8 cellular contexts compared by ENCODE assay signal in genomic region chr6:12956991-12957320, GRCh38.
DNase-seq lines count a peak whose midpoint lies in the region; TF ChIP-seq lines count a peak whose summit lies in the region.

No MANE protein-coding gene starts in this region.

- H3K9me3 Mint-ChIP-seq in nephron: no peaks in the 10 kb centered on the region

- peak overlapping the region in 1 of 3 experiments; percentile 82 for H3K27ac Mint-ChIP-seq in nephron

- DNase-seq in AG10803 (ENCODE audit: low read depth): no peak
- DNase-seq in MG63: no peak
- DNase-seq in coronary artery (ENCODE audit: low spot score): no peak
- DNase-seq in NK-92 treated with Interleukin-12 subunit alpha and Interleukin-12 subunit beta, amount 100 ng/mL, for 24 hours (lab: John Stamatoyannopoulos, UW): no peak
- DNase-seq in ACHN: no peak
- DNase-seq in NCI-H526 (lab: John Stamatoyannopoulos, UW): no peak
- DNase-seq in NCI-H1048 (lab: John Stamatoyannopoulos, UW): no peak

- no peaks in the 10 kb centered on the region for H3K36me3 Mint-ChIP-seq in nephron (ENCODE audit: low read depth)

- TF ChIP-seq CTCF in AG10803 (conservative IDR thresholded peaks at IDR 0.05; ENCODE audit: low read length) (no peak), coronary artery (IDR thresholded peaks at IDR 0.05) (no peak), nephron (IDR thresholded peaks at IDR 0.05; ENCODE audit: unreplicated experiment in 3 of 3) (no peak)

- H3K4me3 ChIP-seq in AG10803 (ENCODE audit: low read length): peak overlapping the region; percentile 72
- H3K4me3 ChIP-seq in MG63: peak overlapping the region; percentile 58
- peak overlapping the region; percentile 89 for H3K4me3 ChIP-seq in coronary artery

- peak overlapping the region in 1 of 2 donors; percentile 89 for H3K27ac ChIP-seq in coronary artery

- peaks cover 12% of the 10 kb centered on the region for H3K27me3 ChIP-seq in MG63

- peaks cover 23% of the 10 kb centered on the region for H3K4me1 Mint-ChIP-seq in nephron

- H3K4me3 Mint-ChIP-seq in nephron: peak overlapping the region; percentile 75 to 82 (median 81)

- H3K27me3 Mint-ChIP-seq in nephron (ENCODE audit: low read depth): peaks cover 46% of the 10 kb centered on the region

- in situ Hi-C loops in ACHN (cut with HindIII; ENCODE audit: low pct_ligation_motif_present, low pct_unique_long_range_greater_than_20kb, low sequenced_read_pairs): no loop called here

- no peaks in the 10 kb centered on the region for H3K9me3 ChIP-seq in MG63

- H3K36me3 ChIP-seq in MG63: no peaks in the 10 kb centered on the region
